9 cellular contexts compared by ENCODE assay signal in genomic region chr22:49972163-49973017, GRCh38. TPM values are rescaled to one million over a fixed set of nuclear protein-coding genes. Genes with fewer than 3 reads are reported as not detected.
A peak's percentile ranks its signal among the peaks of the same experiment; 100 is the strongest.
DNase-seq lines count a peak whose midpoint lies in the region; ATAC-seq and TF ChIP-seq lines count a peak whose summit lies in the region.
"Had no signal": no experiment of that assay in that cellular context is flagged by ENCODE, and none has a peak within 500 bp of the region (broad histone marks: within the 10 kb centered on the region; RNA-seq: fewer than 3 reads in every experiment).

No MANE protein-coding gene starts in this region.

- POLR2A ChIA-PET in MCF 10A (lab: Yijun Ruan, JAX): interaction anchor here (0.9 to 6.8 kb wide), 4 partner anchors 10 to 38 kb away, joined by 3 to 46 read pairs (median 18); partner anchors contain the start of gene PIM3

- H3K27ac ChIP-seq in heart left ventricle (peak overlapping the region in 7 of 12 donors; percentile 81 to 99 (median 92)), spleen (peak overlapping the region in 4 of 8 donors; percentile 87 to 99 (median 96))

- 51 to 57% (median 53%) methylated on average over 44 to 45 of the region's 45 CpGs for WGBS in heart left ventricle, 4 donors
- 43 to 55% (median 50%) methylated on average over 28 to 45 of the region's 45 CpGs for WGBS in spleen, 5 donors

- H3K4me1 ChIP-seq in ES-I3 (ENCODE audit: insufficient read depth, low read length) (peaks cover 10% of the 10 kb centered on the region), heart left ventricle (peaks cover 0 to 57% (median 30%) of the 10 kb centered on the region in 12 donors), spleen (peaks cover 16 to 71% (median 57%) of the 10 kb centered on the region in 6 donors)

- H3K27me3 Mint-ChIP-seq in MCF 10A (ENCODE audit: insufficient read depth, unreplicated experiment): no peaks in the 10 kb centered on the region

- ATAC-seq in heart left ventricle: no peak

- H3K9ac ChIP-seq in ES-I3 (ENCODE audit: low read depth, low read length): peak overlapping the region; percentile 56; the same call in 1 of the 2 replicates

- DNase-seq in activated CD4-positive, alpha-beta T cell treated with anti-CD3 and anti-CD28 coated beads, Interleukin-2, amount 50 U/mL, for 48 hours: peak; percentile 29
- DNase-seq in heart left ventricle (peak; percentile 19 to 65 (median 34)), spleen (peak; percentile 81), NCI-H2196 (lab: John Stamatoyannopoulos, UW; ENCODE audit: unreplicated experiment) (no peak), MCF 10A (ENCODE audit: unreplicated experiment) (no peak), NCI-H146 treated with DMSO at 0.1 percent for 48 hours (lab: John Stamatoyannopoulos, UW; ENCODE audit: unreplicated experiment) (no peak), kidney glomerular epithelial cell (lab: John Stamatoyannopoulos, UW) (no peak)
- DNase-seq: NCI-H1930 had no signal

- no peak overlapping the region for H3K27ac Mint-ChIP-seq in MCF 10A (ENCODE audit: low read depth, unreplicated experiment)

- H3K36me3 ChIP-seq in ES-I3 (ENCODE audit: insufficient read depth, low read length): no peaks in the 10 kb centered on the region
- H3K36me3 ChIP-seq in heart left ventricle: no peaks in the 10 kb centered on the region
- H3K36me3 ChIP-seq in spleen: no peaks in the 10 kb centered on the region

- H3K27me3 ChIP-seq in heart left ventricle (no peaks in the 10 kb centered on the region), spleen (replicated peaks in 1 of 7) (peaks cover 0 to 12% (median 0%) of the 10 kb centered on the region in 7 donors)

- H3K4me3 Mint-ChIP-seq in MCF 10A (ENCODE audit: unreplicated experiment): no peak overlapping the region

- no peak for TF ChIP-seq POLR2A in heart left ventricle (IDR thresholded peaks at IDR 0.05)
- no peak for TF ChIP-seq POLR2A in spleen (IDR thresholded peaks at IDR 0.05)

- TF ChIP-seq CTCF in heart left ventricle (IDR thresholded peaks at IDR 0.05): no peak
- TF ChIP-seq CTCF in spleen (IDR thresholded peaks at IDR 0.05 in 8 of 11, conservative IDR thresholded peaks at IDR 0.05 in 3 of 11): no peak
- no peak for TF ChIP-seq CTCF in MCF 10A (IDR thresholded peaks at IDR 0.05; ENCODE audit: unreplicated experiment)

- H3K4me3 ChIP-seq in heart left ventricle (peak overlapping the region in 3 of 12 donors; percentile 54 to 65 (median 61)), spleen (peak overlapping the region in 4 of 8 donors; percentile 43 to 70 (median 49))

- BruUV-seq in MCF 10A (replicated peaks; lab: Mats Ljungman, UMichigan): no TSS peak

- intact Hi-C loops in heart left ventricle (cut with DNase I): loop anchor here in 3 of 10 donors (5.0 kb wide), 2 partner anchors 35 to 40 kb away; no protein-coding TSS in a partner anchor
- intact Hi-C loops in spleen (cut with DNase I; ENCODE audit: low total_unique reads): loop anchor here (5.0 kb wide), 1 partner anchor 40 kb away; no protein-coding TSS in a partner anchor
- intact Hi-C loops in MCF 10A (cut with micrococcal nuclease): loop anchor here (5.0 kb wide), 1 partner anchor 55 kb away; no protein-coding TSS in a partner anchor

- CTCF ChIA-PET in MCF 10A (lab: Yijun Ruan, JAX): interaction anchor here (0.6 to 0.7 kb wide), 2 partner anchors 21 to 258 kb away, joined by 4 to 5 read pairs; no protein-coding TSS in a partner anchor

- H3K36me3 Mint-ChIP-seq in MCF 10A (ENCODE audit: insufficient read depth, unreplicated experiment): peaks cover 8% of the 10 kb centered on the region

- H3K4me1 Mint-ChIP-seq in MCF 10A (ENCODE audit: insufficient read depth, unreplicated experiment): peaks cover 11% of the 10 kb centered on the region

- H3K9me3 ChIP-seq in ES-I3 (ENCODE audit: control insufficient read depth, insufficient read depth, low read length): no peaks in the 10 kb centered on the region
- no peaks in the 10 kb centered on the region for H3K9me3 ChIP-seq in heart left ventricle
- no peaks in the 10 kb centered on the region for H3K9me3 ChIP-seq in spleen

- no peaks in the 10 kb centered on the region for H3K9me3 Mint-ChIP-seq in MCF 10A (ENCODE audit: unreplicated experiment)

RNA-seq across cellular contexts. Expression of gene PIM3, which starts 11.8 kb away (rescaled TPM):
- total RNA-seq in heart left ventricle (100 to 1,000 TPM in 1 of 9 donors, 10 to 100 TPM in 8; 37.7 to 118 (median 51.0) TPM), spleen (100 to 1,000 TPM in 5 of 7 donors, 10 to 100 TPM in 2; 72.1 to 134 (median 109) TPM), MCF 10A (2022) (56.3 and 73.5 TPM in 2 replicates)
- polyA plus RNA-seq in heart left ventricle (10 to 100 TPM; 45.1 to 50.2 TPM), spleen (10 to 100 TPM; 49.5 to 84.4 (median 52.0) TPM)

RNA-seq across cellular contexts. Expression of gene IL17REL, which starts 40.2 kb away (rescaled TPM):
- total RNA-seq in heart left ventricle (not detected), spleen (1 to 10 TPM in 2 of 7 donors, under 1 TPM in 5; 0.23 to 1.9 (median 0.94) TPM), MCF 10A (2022) (not detected in 2 replicates)
- polyA plus RNA-seq in heart left ventricle (not detected), spleen (1 to 10 TPM in 1 of 3 donors, under 1 TPM in 2; 0.21 to 1.2 (median 0.33) TPM)

RNA-seq across cellular contexts. Expression of gene CRELD2, which starts 54.0 kb away (rescaled TPM):
- 10 to 100 TPM; 16.7 to 36.2 (median 21.6) TPM for total RNA-seq in heart left ventricle
- 10 to 100 TPM; 15.0 to 70.3 TPM for polyA plus RNA-seq in heart left ventricle
- total RNA-seq in spleen: 10 to 100 TPM; 23.2 to 46.3 (median 38.1) TPM
- 10 to 100 TPM; 16.2 to 26.3 (median 18.3) TPM for polyA plus RNA-seq in spleen
- total RNA-seq in MCF 10A (2022): 70.7 and 107 TPM in 2 replicates

RNA-seq across cellular contexts. Expression of gene ALG12, which starts 54.2 kb away (rescaled TPM):
- total RNA-seq in heart left ventricle (10 to 100 TPM in 8 of 9 donors, 1 to 10 TPM in 1; 9.8 to 26.8 (median 15.2) TPM), spleen (10 to 100 TPM; 10.2 to 20.1 (median 13.3) TPM), MCF 10A (2022) (16.6 and 18.2 TPM in 2 replicates)
- polyA plus RNA-seq in heart left ventricle (10 to 100 TPM in 1 of 2 donors, 1 to 10 TPM in 1; 9.1 to 12.4 TPM), spleen (1 to 10 TPM; 5.7 to 7.1 (median 5.9) TPM)

Comparison
In these comparisons a context has a peak if more than half of its experiments do, and no peak if none do; other contexts are left out.
1. DNase-seq: peak in activated CD4-positive, alpha-beta T cell treated with anti-CD3 and anti-CD28 coated beads, Interleukin-2, amount 50 U/mL, for 48 hours (2 of 2), heart left ventricle (5 of 5) and spleen (single experiment); none in NCI-H2196 (single experiment), MCF 10A (single experiment), NCI-H146 treated with DMSO at 0.1 percent for 48 hours (single experiment) and kidney glomerular epithelial cell (single experiment).